ENCODE assay signal across 8 cellular contexts in genomic region chr10:104337985-104338735, GRCh38. TPM values are rescaled to one million over a fixed set of nuclear protein-coding genes. Genes with fewer than 3 reads are reported as not detected.
A peak's percentile ranks its signal among the peaks of the same experiment; 100 is the strongest.
DNase-seq lines count a peak whose midpoint lies in the region; ATAC-seq and TF ChIP-seq lines count a peak whose summit lies in the region.

TSS of gene ITPRIP (minus strand) at chr10:104338465. CDS start at chr10:104316051, 22,414 bp downstream.

- intact Hi-C loops in ovary (cut with DNase I) = loop anchor here in 2 of 4 donors (5.0 to 10.0 kb wide), 2 partner anchors 36 to 433 kb away; no protein-coding TSS in a partner anchor

- peak; percentile 73 for ATAC-seq in GM19395 (IDR thresholded peaks at IDR 0.05; ENCODE audit: unreplicated experiment)
- peak; percentile 67 for ATAC-seq in HG03521 (IDR thresholded peaks at IDR 0.05; ENCODE audit: unreplicated experiment)

- H3K4me3 Mint-ChIP-seq in CD8-positive, alpha-beta memory T cell = peak within 1 kb of the TSS; percentile 91 to 100 (median 98)
- H3K4me3 Mint-ChIP-seq in activated naive CD4-positive, alpha-beta T cell treated with anti-CD3 and anti-CD28 coated beads, Interleukin-2, amount 10 ng/mL, durations not matched to agents 7 days and 5 days = peak within 1 kb of the TSS; percentile 82
- peak within 1 kb of the TSS; percentile 99 for H3K4me3 Mint-ChIP-seq in type B pancreatic cell

- peaks cover 0 to 28% (median 0%) of the 10 kb centered on the region in 3 donors for H3K36me3 Mint-ChIP-seq in CD8-positive, alpha-beta memory T cell
- peaks cover 21% of the 10 kb centered on the region for H3K36me3 Mint-ChIP-seq in activated naive CD4-positive, alpha-beta T cell treated with anti-CD3 and anti-CD28 coated beads, Interleukin-2, amount 10 ng/mL, durations not matched to agents 7 days and 5 days
- H3K36me3 Mint-ChIP-seq in type B pancreatic cell = no peaks in the 10 kb centered on the region

- POLR2A ChIA-PET in CD8-positive, alpha-beta memory T cell (lab: Charles Lee) = interaction anchor here (0.5 to 3.0 kb wide), 15 partner anchors 9 to 1046 kb away, joined by 3 to 17 read pairs (median 4); partner anchors contain the start of genes CFAP58, GSTO2 and SFR1

- H3K9me3 ChIP-seq in CD8-positive, alpha-beta memory T cell (ENCODE audit: low read length) = no peaks in the 10 kb centered on the region
- H3K9me3 ChIP-seq in ovary = no peaks in the 10 kb centered on the region

- peak within 1 kb of the TSS; percentile 59 for H3K4me3 ChIP-seq in CD8-positive, alpha-beta memory T cell (ENCODE audit: low read length)
- peak within 1 kb of the TSS; percentile 92 for H3K4me3 ChIP-seq in ovary

- peak; percentile 62 to 91 (median 82) for DNase-seq in CD8-positive, alpha-beta memory T cell
- DNase-seq in SK-N-DZ (ENCODE audit: low spot score) = peak; percentile 52
- peak; percentile 80 for DNase-seq in activated naive CD4-positive, alpha-beta T cell treated with anti-CD3 and anti-CD28 coated beads, Interleukin-2, amount 10 ng/mL, durations not matched to agents 7 days and 5 days
- DNase-seq in glomerular endothelial cell (ENCODE audit: extremely low read depth, low read depth, low spot score) = no peak
- peak; percentile 77 to 83 (median 78) for DNase-seq in ovary
- no peak for DNase-seq in type B pancreatic cell (ENCODE audit: extremely low spot score, unreplicated experiment)

- peaks cover 47% of the 10 kb centered on the region for H3K4me1 ChIP-seq in CD8-positive, alpha-beta memory T cell (ENCODE audit: insufficient read depth, low read length)
- peaks cover 9% of the 10 kb centered on the region for H3K4me1 ChIP-seq in ovary (ENCODE audit: insufficient read depth)

- H3K36me3 ChIP-seq in CD8-positive, alpha-beta memory T cell (ENCODE audit: insufficient read depth, low read length) = no peaks in the 10 kb centered on the region
- H3K36me3 ChIP-seq in ovary = no peaks in the 10 kb centered on the region

- TF ChIP-seq CTCF in ovary (IDR thresholded peaks at IDR 0.05) (peak in 2 of 3 donors; percentile 29 to 47), type B pancreatic cell (conservative IDR thresholded peaks at IDR 0.05) (peak; percentile 52)

- H3K9me3 Mint-ChIP-seq in CD8-positive, alpha-beta memory T cell = no peaks in the 10 kb centered on the region
- H3K9me3 Mint-ChIP-seq in activated naive CD4-positive, alpha-beta T cell treated with anti-CD3 and anti-CD28 coated beads, Interleukin-2, amount 10 ng/mL, durations not matched to agents 7 days and 5 days = no peaks in the 10 kb centered on the region
- H3K9me3 Mint-ChIP-seq in type B pancreatic cell = no peaks in the 10 kb centered on the region

- H3K27me3 ChIP-seq in CD8-positive, alpha-beta memory T cell (ENCODE audit: insufficient read depth, low read length, poor library complexity, severe bottlenecking) = no peaks in the 10 kb centered on the region
- H3K27me3 ChIP-seq in ovary = no peaks in the 10 kb centered on the region

- 0 to 1% (median 1%) methylated on average over 70 of the region's 70 CpGs for WGBS in ovary, 3 donors

- no peak for TF ChIP-seq EP300 in ovary (IDR thresholded peaks at IDR 0.05)

- peak; percentile 91 for TF ChIP-seq POLR2A in ovary (IDR thresholded peaks at IDR 0.05)

- H3K27ac Mint-ChIP-seq in CD8-positive, alpha-beta memory T cell = peak within 1 kb of the TSS; percentile 89 to 100 (median 99)
- peak within 1 kb of the TSS; percentile 99 for H3K27ac Mint-ChIP-seq in activated naive CD4-positive, alpha-beta T cell treated with anti-CD3 and anti-CD28 coated beads, Interleukin-2, amount 10 ng/mL, durations not matched to agents 7 days and 5 days
- H3K27ac Mint-ChIP-seq in type B pancreatic cell = peak within 1 kb of the TSS; percentile 98

- H3K4me1 Mint-ChIP-seq in CD8-positive, alpha-beta memory T cell = peaks cover 46 to 59% (median 53%) of the 10 kb centered on the region in 3 donors
- H3K4me1 Mint-ChIP-seq in activated naive CD4-positive, alpha-beta T cell treated with anti-CD3 and anti-CD28 coated beads, Interleukin-2, amount 10 ng/mL, durations not matched to agents 7 days and 5 days = peaks cover 50% of the 10 kb centered on the region
- H3K4me1 Mint-ChIP-seq in type B pancreatic cell (ENCODE audit: unreplicated experiment) = peaks cover 32% of the 10 kb centered on the region

- CTCF ChIA-PET in CD8-positive, alpha-beta memory T cell (lab: Charles Lee) = interaction anchor here (1.0 to 7.3 kb wide), 15 partner anchors 9 to 63 kb away, joined by 3 to 81 read pairs (median 5); partner anchors contain the start of gene CFAP58
- CTCF ChIA-PET in activated naive CD4-positive, alpha-beta T cell treated with anti-CD3 and anti-CD28 coated beads, Interleukin-2, amount 10 ng/mL, durations not matched to agents 7 days and 5 days (lab: Charles Lee) = interaction anchor here (0.8 to 7.3 kb wide), 10 partner anchors 9 to 64 kb away, joined by 3 to 52 read pairs (median 6); partner anchors contain the start of gene CFAP58

- H3K27ac ChIP-seq in CD8-positive, alpha-beta memory T cell (ENCODE audit: low read depth, low read length) = peak within 1 kb of the TSS; percentile 89
- peak within 1 kb of the TSS; percentile 89 to 97 for H3K27ac ChIP-seq in ovary

- peaks cover 3 to 4% of the 10 kb centered on the region in 2 donors for H3K27me3 Mint-ChIP-seq in CD8-positive, alpha-beta memory T cell
- H3K27me3 Mint-ChIP-seq in activated naive CD4-positive, alpha-beta T cell treated with anti-CD3 and anti-CD28 coated beads, Interleukin-2, amount 10 ng/mL, durations not matched to agents 7 days and 5 days = peaks cover 15% of the 10 kb centered on the region
- peaks cover 3% of the 10 kb centered on the region for H3K27me3 Mint-ChIP-seq in type B pancreatic cell

RNA-seq across cellular contexts. Expression of gene ITPRIP, which starts in this region (rescaled TPM):
- total RNA-seq in CD8-positive, alpha-beta memory T cell = 10 to 100 TPM; 12.8 to 13.1 TPM
- 23.1 TPM for polyA plus RNA-seq in CD8-positive, alpha-beta memory T cell
- 0.40 and 0.52 TPM in 2 replicates for polyA plus RNA-seq in SK-N-DZ (2014; cell fraction: cytosol; rRNA removed)
- 0.04 and 0.88 TPM in 2 replicates for polyA plus RNA-seq in SK-N-DZ (2014; cell fraction: nucleus; rRNA removed)
- 81.5 and 85.1 TPM in 2 replicates for total RNA-seq in glomerular endothelial cell
- 10 to 100 TPM; 15.7 to 38.1 (median 29.2) TPM for total RNA-seq in ovary
- 10 to 100 TPM; 10.1 to 16.2 TPM for polyA plus RNA-seq in ovary
- 8.5 and 19.9 TPM in 2 replicates for total RNA-seq in type B pancreatic cell (ENCODE audit: low replicate concordance)

Comparison
In these comparisons a context has a peak if more than half of its experiments do, and no peak if none do; other contexts are left out.
1. DNase-seq: peak in CD8-positive, alpha-beta memory T cell (5 of 5), SK-N-DZ (single experiment), activated naive CD4-positive, alpha-beta T cell treated with anti-CD3 and anti-CD28 coated beads, Interleukin-2, amount 10 ng/mL, durations not matched to agents 7 days and 5 days (single experiment) and ovary (5 of 5); none in glomerular endothelial cell (single experiment) and type B pancreatic cell (single experiment).
2. Peak in every context shown above with its lines, with median percentiles within 50 percentile points of each other: H3K27ac Mint-ChIP-seq and H3K4me3 Mint-ChIP-seq.